8 cellular contexts compared by ENCODE assay signal in the genomic region with DNA sequence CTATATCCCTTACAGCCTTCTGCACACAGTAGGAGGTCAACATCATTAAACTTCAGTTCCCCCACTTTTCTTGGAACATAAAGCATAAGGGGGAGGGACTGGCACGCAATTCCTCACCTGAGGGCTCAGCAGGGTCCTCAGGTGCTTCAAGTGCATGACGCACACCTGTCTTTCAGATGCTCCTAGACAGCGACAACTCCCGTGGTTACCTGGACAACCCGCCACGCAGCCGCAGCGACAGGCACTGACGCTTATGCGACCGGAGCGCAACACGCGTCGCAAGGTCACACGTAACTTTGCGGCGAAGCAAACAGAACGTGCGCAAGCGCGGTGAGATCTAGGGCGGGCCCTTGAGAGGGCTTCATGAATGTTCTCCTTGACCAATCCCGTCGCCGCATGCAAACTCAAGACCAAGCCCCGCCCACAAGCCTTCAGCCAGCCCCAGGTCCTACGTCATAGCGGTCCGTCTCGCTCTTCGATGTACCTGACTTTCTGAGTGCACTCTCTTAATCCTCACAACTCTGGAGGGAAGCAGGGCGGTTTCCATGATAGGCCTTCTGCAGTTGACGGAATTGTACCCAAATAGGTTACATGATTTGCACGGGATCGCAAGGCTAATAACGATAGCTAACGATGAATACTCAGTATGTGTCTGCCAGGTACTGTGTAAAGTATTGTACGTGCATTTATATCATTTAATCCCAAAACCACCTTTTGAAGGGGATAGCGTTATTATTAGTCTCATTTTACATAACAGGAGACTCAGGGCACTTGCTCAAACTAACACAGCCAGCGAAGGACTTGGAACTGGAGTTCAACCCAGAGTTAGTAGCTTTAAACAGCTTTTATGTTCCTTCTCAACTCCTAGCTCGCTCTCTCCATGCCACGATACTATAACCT. TPM values are rescaled to one million over a fixed set of nuclear protein-coding genes. Genes with fewer than 3 reads are reported as not detected.
DNase-seq lines count a peak whose midpoint lies in the region; ATAC-seq and TF ChIP-seq lines count a peak whose summit lies in the region.

A gene with protein sequence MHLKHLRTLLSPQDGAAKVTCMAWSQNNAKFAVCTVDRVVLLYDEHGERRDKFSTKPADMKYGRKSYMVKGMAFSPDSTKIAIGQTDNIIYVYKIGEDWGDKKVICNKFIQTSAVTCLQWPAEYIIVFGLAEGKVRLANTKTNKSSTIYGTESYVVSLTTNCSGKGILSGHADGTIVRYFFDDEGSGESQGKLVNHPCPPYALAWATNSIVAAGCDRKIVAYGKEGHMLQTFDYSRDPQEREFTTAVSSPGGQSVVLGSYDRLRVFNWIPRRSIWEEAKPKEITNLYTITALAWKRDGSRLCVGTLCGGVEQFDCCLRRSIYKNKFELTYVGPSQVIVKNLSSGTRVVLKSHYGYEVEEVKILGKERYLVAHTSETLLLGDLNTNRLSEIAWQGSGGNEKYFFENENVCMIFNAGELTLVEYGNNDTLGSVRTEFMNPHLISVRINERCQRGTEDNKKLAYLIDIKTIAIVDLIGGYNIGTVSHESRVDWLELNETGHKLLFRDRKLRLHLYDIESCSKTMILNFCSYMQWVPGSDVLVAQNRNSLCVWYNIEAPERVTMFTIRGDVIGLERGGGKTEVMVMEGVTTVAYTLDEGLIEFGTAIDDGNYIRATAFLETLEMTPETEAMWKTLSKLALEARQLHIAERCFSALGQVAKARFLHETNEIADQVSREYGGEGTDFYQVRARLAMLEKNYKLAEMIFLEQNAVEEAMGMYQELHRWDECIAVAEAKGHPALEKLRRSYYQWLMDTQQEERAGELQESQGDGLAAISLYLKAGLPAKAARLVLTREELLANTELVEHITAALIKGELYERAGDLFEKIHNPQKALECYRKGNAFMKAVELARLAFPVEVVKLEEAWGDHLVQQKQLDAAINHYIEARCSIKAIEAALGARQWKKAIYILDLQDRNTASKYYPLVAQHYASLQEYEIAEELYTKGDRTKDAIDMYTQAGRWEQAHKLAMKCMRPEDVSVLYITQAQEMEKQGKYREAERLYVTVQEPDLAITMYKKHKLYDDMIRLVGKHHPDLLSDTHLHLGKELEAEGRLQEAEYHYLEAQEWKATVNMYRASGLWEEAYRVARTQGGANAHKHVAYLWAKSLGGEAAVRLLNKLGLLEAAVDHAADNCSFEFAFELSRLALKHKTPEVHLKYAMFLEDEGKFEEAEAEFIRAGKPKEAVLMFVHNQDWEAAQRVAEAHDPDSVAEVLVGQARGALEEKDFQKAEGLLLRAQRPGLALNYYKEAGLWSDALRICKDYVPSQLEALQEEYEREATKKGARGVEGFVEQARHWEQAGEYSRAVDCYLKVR (N-terminal part only) (minus strand): TSS at position 246 of the 900 bp plus-strand sequence. CDS start 90 bp downstream, at position 156.

- no peaks in the 10 kb centered on the region for H3K36me3 ChIP-seq in fibroblast of lung (ENCODE audit: control insufficient read depth, insufficient read depth, low read length)

- H3K9me3 ChIP-seq in fibroblast of lung (ENCODE audit: control insufficient read depth, insufficient read depth, low read depth, low read length): no peaks in the 10 kb centered on the region

- no peaks in the 10 kb centered on the region for H3K9me3 Mint-ChIP-seq in activated T-helper 17 cell treated with anti-CD3 and anti-CD28 coated beads, Interleukin-2, amount 50 U/mL, for 72 hours
- no peaks in the 10 kb centered on the region for H3K9me3 Mint-ChIP-seq in naive B cell
- H3K9me3 Mint-ChIP-seq in stimulated activated effector memory CD8-positive, alpha-beta T cell treated with anti-CD3 and anti-CD28 coated beads, Interleukin-12 subunit alpha, Interleukin-12 subunit beta, amount 100 ng/mL, for 72 hours: no peaks in the 10 kb centered on the region

- H3K27me3 Mint-ChIP-seq in activated T-helper 17 cell treated with anti-CD3 and anti-CD28 coated beads, Interleukin-2, amount 50 U/mL, for 72 hours: peaks cover 4% of the 10 kb centered on the region
- peaks cover 8 to 25% (median 22%) of the 10 kb centered on the region in 3 donors for H3K27me3 Mint-ChIP-seq in naive B cell

- peak within 1 kb of the TSS; percentile 92 for H3K4me3 Mint-ChIP-seq in activated T-helper 17 cell treated with anti-CD3 and anti-CD28 coated beads, Interleukin-2, amount 50 U/mL, for 72 hours
- H3K4me3 Mint-ChIP-seq in naive B cell: peak within 1 kb of the TSS; percentile 75 to 94 (median 91)
- peak within 1 kb of the TSS; percentile 84 for H3K4me3 Mint-ChIP-seq in stimulated activated effector memory CD8-positive, alpha-beta T cell treated with anti-CD3 and anti-CD28 coated beads, Interleukin-12 subunit alpha, Interleukin-12 subunit beta, amount 100 ng/mL, for 72 hours

- H4K20me1 ChIP-seq in fibroblast of lung (ENCODE audit: control insufficient read depth, extremely low read depth, insufficient read depth, low read length): no peaks in the 10 kb centered on the region

- peak; percentile 99 for DNase-seq in EH (ENCODE audit: low read depth)
- DNase-seq in GOT3 (lab: John Stamatoyannopoulos, UW): peak; percentile 72
- DNase-seq in LNCaP clone FGC (ENCODE audit: low read depth): peak; percentile 99
- DNase-seq in RPMI8226: peak; percentile 100
- DNase-seq in fibroblast of lung (ENCODE audit: low read depth in 2 of 2): peak; percentile 97 to 98
- DNase-seq in naive B cell: peak; percentile 98
- peak; percentile 91 to 98 for DNase-seq in stimulated activated effector memory CD8-positive, alpha-beta T cell treated with anti-CD3 and anti-CD28 coated beads, Interleukin-12 subunit alpha, Interleukin-12 subunit beta, amount 100 ng/mL, for 72 hours (ENCODE audit: low spot score in 2 of 2)

- H3K27me3 ChIP-seq in fibroblast of lung (ENCODE audit: control insufficient read depth, insufficient read depth, low read length): no peaks in the 10 kb centered on the region

- H3K4me3 ChIP-seq in LNCaP clone FGC (ENCODE audit: low read depth, low read length): peak within 1 kb of the TSS; percentile 61
- H3K4me3 ChIP-seq in fibroblast of lung (replicated peaks in 1 of 4; ENCODE audit: control extremely low read depth in 1 of 4, insufficient read depth in 1 of 4, low read depth in 3 of 4, low read length in 4 of 4): peak within 1 kb of the TSS; percentile 71 to 96 (median 88)

- ATAC-seq in activated T-helper 17 cell treated with anti-CD3 and anti-CD28 coated beads, Interleukin-2, amount 50 U/mL, for 72 hours (replicated peaks): peak; percentile 95
- peak; percentile 86 to 89 for ATAC-seq in naive B cell (ENCODE audit: low read depth in 2 of 2)
- peak; percentile 98 for ATAC-seq in stimulated activated effector memory CD8-positive, alpha-beta T cell treated with anti-CD3 and anti-CD28 coated beads, Interleukin-12 subunit alpha, Interleukin-12 subunit beta, amount 100 ng/mL, for 72 hours

- peaks cover 6% of the 10 kb centered on the region for H3K4me1 ChIP-seq in fibroblast of lung (ENCODE audit: control insufficient read depth, extremely low read depth, insufficient read depth, low read length)

- peak within 1 kb of the TSS; percentile 94 for H3K27ac Mint-ChIP-seq in activated T-helper 17 cell treated with anti-CD3 and anti-CD28 coated beads, Interleukin-2, amount 50 U/mL, for 72 hours
- peak within 1 kb of the TSS; percentile 97 to 100 (median 98) for H3K27ac Mint-ChIP-seq in naive B cell
- peak within 1 kb of the TSS; percentile 83 for H3K27ac Mint-ChIP-seq in stimulated activated effector memory CD8-positive, alpha-beta T cell treated with anti-CD3 and anti-CD28 coated beads, Interleukin-12 subunit alpha, Interleukin-12 subunit beta, amount 100 ng/mL, for 72 hours

- H3K4me2 ChIP-seq in fibroblast of lung (ENCODE audit: extremely low read depth, insufficient read depth, low read length): peak within 1 kb of the TSS; percentile 100

- no peaks in the 10 kb centered on the region for H3K36me3 Mint-ChIP-seq in activated T-helper 17 cell treated with anti-CD3 and anti-CD28 coated beads, Interleukin-2, amount 50 U/mL, for 72 hours (ENCODE audit: low read depth)
- peaks cover 0 to 5% of the 10 kb centered on the region in 2 donors for H3K36me3 Mint-ChIP-seq in naive B cell
- no peaks in the 10 kb centered on the region for H3K36me3 Mint-ChIP-seq in stimulated activated effector memory CD8-positive, alpha-beta T cell treated with anti-CD3 and anti-CD28 coated beads, Interleukin-12 subunit alpha, Interleukin-12 subunit beta, amount 100 ng/mL, for 72 hours

- peak within 1 kb of the TSS; percentile 77 for H3K27ac ChIP-seq in fibroblast of lung (ENCODE audit: insufficient read depth, low read length)

- H3K79me2 ChIP-seq in fibroblast of lung (ENCODE audit: control insufficient read depth, insufficient read depth, low read length): no peaks in the 10 kb centered on the region

- H2AFZ ChIP-seq in fibroblast of lung (ENCODE audit: low read length): peak within 1 kb of the TSS; percentile 99

- no peak for TF ChIP-seq CTCF in LNCaP clone FGC (IDR thresholded peaks at IDR 0.05; ENCODE audit: control insufficient read depth, extremely low read depth, insufficient read depth)
- TF ChIP-seq CTCF in fibroblast of lung (conservative IDR thresholded peaks at IDR 0.05 in 1 of 2, IDR thresholded peaks at IDR 0.05 in 1 of 2; ENCODE audit: low read depth in 1 of 2, low read length in 2 of 2): no peak

- peaks cover 9% of the 10 kb centered on the region for H3K4me1 Mint-ChIP-seq in activated T-helper 17 cell treated with anti-CD3 and anti-CD28 coated beads, Interleukin-2, amount 50 U/mL, for 72 hours
- H3K4me1 Mint-ChIP-seq in naive B cell: peaks cover 14 to 34% (median 21%) of the 10 kb centered on the region in 3 donors
- H3K4me1 Mint-ChIP-seq in stimulated activated effector memory CD8-positive, alpha-beta T cell treated with anti-CD3 and anti-CD28 coated beads, Interleukin-12 subunit alpha, Interleukin-12 subunit beta, amount 100 ng/mL, for 72 hours: peaks cover 15% of the 10 kb centered on the region

- H3K9ac ChIP-seq in fibroblast of lung (ENCODE audit: insufficient read depth, low read length): peak within 1 kb of the TSS; percentile 68

RNA-seq across cellular contexts. Expression of the gene that starts here (rescaled TPM):
- 10 to 100 TPM; 10.5 to 18.6 TPM for total RNA-seq in activated T-helper 17 cell treated with anti-CD3 and anti-CD28 coated beads, Interleukin-2, amount 50 U/mL, for 72 hours
- 28.5 and 33.0 TPM in 2 replicates for total RNA-seq in fibroblast of lung
- 10.9 and 11.2 TPM in 2 replicates for polyA plus RNA-seq in fibroblast of lung
- polyA plus RNA-seq in fibroblast of lung (2012): 11.4 and 12.1 TPM in 2 replicates
- 46.8 and 106 TPM in 2 replicates for polyA minus RNA-seq in fibroblast of lung (ENCODE audit: low replicate concordance)
- 1 to 10 TPM in 5 of 6 donors, under 1 TPM in 1; 0.47 to 7.5 (median 3.2) TPM for polyA plus RNA-seq in naive B cell (ENCODE audit: low read depth in 6 of 6)

Comparison
In these comparisons a context has a peak if more than half of its experiments do, and no peak if none do; other contexts are left out.
1. Peak in every context shown above with its lines: DNase-seq, ATAC-seq, H3K4me3 ChIP-seq and H3K27ac ChIP-seq.